13 cellular contexts compared by ENCODE assay signal in genomic region chr1:175364424-175365076, GRCh38.
DNase-seq lines count a peak whose midpoint lies in the region; ATAC-seq and TF ChIP-seq lines count a peak whose summit lies in the region.
"Had no signal": no experiment of that assay in that cellular context is flagged by ENCODE, and none has a peak within 500 bp of the region (broad histone marks: within the 10 kb centered on the region; RNA-seq: fewer than 3 reads in every experiment).

No MANE protein-coding gene starts in this region.

- H2BK15ac ChIP-seq in mesendoderm (replicated peaks; ENCODE audit: low read depth): no peak overlapping the region

- no peak overlapping the region for H3K23ac ChIP-seq in mesendoderm (ENCODE audit: low read length)

- peak; percentile 62 for DNase-seq in GM20000 (ENCODE audit: low spot score)
- no peak for DNase-seq in vagina (ENCODE audit: extremely low spot score in 2 of 2)
- no peak for DNase-seq in omental fat pad (ENCODE audit: low spot score)
- DNase-seq in natural killer cell: no peak
- no peak for DNase-seq in mesendoderm
- DNase-seq: activated naive CD4-positive, alpha-beta T cell treated with anti-CD3 and anti-CD28 coated beads, Interleukin-2, amount 10 ng/mL, durations not matched to agents 7 days and 5 days; central memory CD4-positive, alpha-beta T cell; NCI-H187; testis had no signal

- H3K9me3 ChIP-seq in vagina: no peaks in the 10 kb centered on the region
- H3K9me3 ChIP-seq: testis had no signal

- H3K79me2 ChIP-seq in mesendoderm (ENCODE audit: control insufficient read depth, insufficient read depth, low read length): no peaks in the 10 kb centered on the region

- ATAC-seq in GM18508 (IDR thresholded peaks at IDR 0.05; ENCODE audit: insufficient read depth, unreplicated experiment) (peak; percentile 88), HG02938 (IDR thresholded peaks at IDR 0.05; ENCODE audit: unreplicated experiment) (peak; percentile 77), HG03558 (IDR thresholded peaks at IDR 0.05; ENCODE audit: extremely low read depth, unreplicated experiment) (peak; percentile 57), omental fat pad (ENCODE audit: low FRiP score) (no peak), natural killer cell (no peak)
- ATAC-seq: GM23338 had no signal

- intact Hi-C loops in vagina (cut with DNase I): no loop called here
- intact Hi-C loops in natural killer cell (cut with micrococcal nuclease): no loop called here

- no peak overlapping the region for H3K4me2 ChIP-seq in mesendoderm (ENCODE audit: low read length)
- H3K4me2 ChIP-seq: GM23338 had no signal

- H3K4me1 Mint-ChIP-seq in natural killer cell: no peaks in the 10 kb centered on the region
- H3K4me1 Mint-ChIP-seq: GM23338 had no signal

- TF ChIP-seq POLR2A in vagina (IDR thresholded peaks at IDR 0.05): no peak

- H3K27ac Mint-ChIP-seq in natural killer cell: no peak overlapping the region
- H3K27ac Mint-ChIP-seq: activated naive CD4-positive, alpha-beta T cell treated with anti-CD3 and anti-CD28 coated beads, Interleukin-2, amount 10 ng/mL, durations not matched to agents 7 days and 5 days; GM23338 had no signal

- H3K36me3 ChIP-seq in vagina: no peaks in the 10 kb centered on the region
- no peaks in the 10 kb centered on the region for H3K36me3 ChIP-seq in mesendoderm (ENCODE audit: control insufficient read depth, insufficient read depth, low read length)

- no peak overlapping the region for H2AK5ac ChIP-seq in mesendoderm (ENCODE audit: low read length)

- H3K27ac ChIP-seq in vagina: no peak overlapping the region
- H3K27ac ChIP-seq in mesendoderm (ENCODE audit: low read depth, low read length): no peak overlapping the region
- H3K27ac ChIP-seq: testis had no signal

- H2BK120ac ChIP-seq in mesendoderm (ENCODE audit: low read depth, low read length): no peak overlapping the region

- no peak overlapping the region for H4K8ac ChIP-seq in mesendoderm (ENCODE audit: low read depth, low read length)

- peaks cover 6 to 18% of the 10 kb centered on the region in 2 donors for H3K27me3 Mint-ChIP-seq in natural killer cell (ENCODE audit: low read depth in 2 of 2)

- no peaks in the 10 kb centered on the region for H3K9me3 Mint-ChIP-seq in natural killer cell
- H3K9me3 Mint-ChIP-seq: activated naive CD4-positive, alpha-beta T cell treated with anti-CD3 and anti-CD28 coated beads, Interleukin-2, amount 10 ng/mL, durations not matched to agents 7 days and 5 days; GM23338 had no signal

- no peak overlapping the region for H3K4ac ChIP-seq in mesendoderm (ENCODE audit: low read depth, low read length)

- no peaks in the 10 kb centered on the region for H3K27me3 ChIP-seq in vagina
- H3K27me3 ChIP-seq in mesendoderm (ENCODE audit: insufficient read depth, low read length, poor library complexity): no peaks in the 10 kb centered on the region
- H3K27me3 ChIP-seq: testis had no signal

- no peak overlapping the region for H2BK5ac ChIP-seq in mesendoderm (ENCODE audit: low read length)

- no peak overlapping the region for H3K56ac ChIP-seq in mesendoderm (ENCODE audit: low read length)

- H3K79me1 ChIP-seq in mesendoderm (ENCODE audit: low read length): no peaks in the 10 kb centered on the region

- H3K36me3 Mint-ChIP-seq in natural killer cell: no peaks in the 10 kb centered on the region
- H3K36me3 Mint-ChIP-seq: activated naive CD4-positive, alpha-beta T cell treated with anti-CD3 and anti-CD28 coated beads, Interleukin-2, amount 10 ng/mL, durations not matched to agents 7 days and 5 days had no signal

- TF ChIP-seq CTCF in GM20000 (IDR thresholded peaks at IDR 0.05; ENCODE audit: extremely low read depth, missing control alignments) (no peak), vagina (IDR thresholded peaks at IDR 0.05) (no peak), omental fat pad (IDR thresholded peaks at IDR 0.05) (no peak), natural killer cell (IDR thresholded peaks at IDR 0.05) (no peak)

- no CpG with 5 or more reads among the region's 1 CpG for WGBS in mesendoderm (ENCODE audit: extremely low coverage, insufficient coverage, low lambda C conversion rate)

- no peak overlapping the region for H4K5ac ChIP-seq in mesendoderm (ENCODE audit: low read length)

- no peak overlapping the region for H3K18ac ChIP-seq in mesendoderm (ENCODE audit: low read length)

- no peaks in the 10 kb centered on the region for H3K4me1 ChIP-seq in vagina
- H3K4me1 ChIP-seq in mesendoderm (ENCODE audit: control insufficient read depth, low read depth, low read length): no peaks in the 10 kb centered on the region
- H3K4me1 ChIP-seq: testis had no signal

- no peak overlapping the region for H3K9ac ChIP-seq in mesendoderm (ENCODE audit: low read length)

- H3K4me3 Mint-ChIP-seq in natural killer cell: no peak overlapping the region
- H3K4me3 Mint-ChIP-seq: activated naive CD4-positive, alpha-beta T cell treated with anti-CD3 and anti-CD28 coated beads, Interleukin-2, amount 10 ng/mL, durations not matched to agents 7 days and 5 days; GM23338 had no signal

- H3K4me3 ChIP-seq in vagina (no peak overlapping the region), mesendoderm (ENCODE audit: low read length) (no peak overlapping the region)
- H3K4me3 ChIP-seq: GM23338, testis had no signal

Comparison
In these comparisons a context has a peak if more than half of its experiments do, and no peak if none do; other contexts are left out.
1. ATAC-seq: peak in GM18508 (single experiment), HG02938 (single experiment) and HG03558 (single experiment); none in omental fat pad (single experiment) and natural killer cell (0 of 3).